ENCODE assay signal across 7 cellular contexts in the genomic region with DNA sequence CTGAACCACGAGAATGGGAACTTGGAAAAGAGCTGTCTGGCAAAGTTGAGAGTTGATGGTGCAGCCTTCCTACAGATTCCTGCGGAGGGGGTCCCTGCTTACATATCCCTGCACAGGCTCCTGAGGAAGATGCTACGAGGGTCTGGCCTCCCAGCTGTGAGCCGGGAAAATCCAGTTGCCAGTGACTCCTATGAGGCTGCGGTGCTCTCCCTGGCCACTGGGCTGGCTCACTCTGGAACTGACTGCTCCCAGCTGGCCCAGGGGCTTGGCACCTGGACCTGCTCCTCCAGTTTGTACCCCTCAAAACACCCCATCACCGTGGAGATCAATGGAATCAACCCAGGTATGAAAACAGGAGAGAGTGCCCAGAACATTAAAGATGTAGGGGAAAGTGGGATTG. TPM values are rescaled to one million over a fixed set of nuclear protein-coding genes. Genes with fewer than 3 reads are reported as not detected.
"Had no signal": no experiment of that assay in that cellular context is flagged by ENCODE, and none has a peak within 500 bp of the region (broad histone marks: within the 10 kb centered on the region; RNA-seq: fewer than 3 reads in every experiment).

No MANE protein-coding gene starts in this region.

RNA-seq across cellular contexts. Expression of a gene that starts 53.1 kb away (rescaled TPM):
- total RNA-seq: kidney epithelial cell, left lobe of liver, left ventricle myocardium inferior, left ventricle myocardium superior had no signal
- polyA plus RNA-seq: keratinocyte; mammary epithelial cell; naive thymus-derived CD4-positive, alpha-beta T cell had no signal
